Comparison of ENCODE assay signal across 10 cellular contexts in genomic region chr4:118398226-118399090, GRCh38.
A peak's percentile ranks its signal among the peaks of the same experiment; 100 is the strongest.
DNase-seq lines count a peak whose midpoint lies in the region; ATAC-seq and TF ChIP-seq lines count a peak whose summit lies in the region.
"Had no signal": no experiment of that assay in that cellular context is flagged by ENCODE, and none has a peak within 500 bp of the region (broad histone marks: within the 10 kb centered on the region; RNA-seq: fewer than 3 reads in every experiment).

No MANE protein-coding gene starts in this region.

- ATAC-seq in GM21381 (IDR thresholded peaks at IDR 0.05; ENCODE audit: unreplicated experiment) = peak; percentile 86
- peak; percentile 84 for ATAC-seq in HG03175 (IDR thresholded peaks at IDR 0.05; ENCODE audit: unreplicated experiment)

- H3K4me3 ChIP-seq in foreskin fibroblast (ENCODE audit: low read depth in 1 of 2, low read length in 2 of 2) = no peak overlapping the region

- in situ Hi-C loops in GM13977 (cut with MboI; ENCODE audit: low pct_unique_long_range_greater_than_20kb, low sequenced_read_pairs, unreplicated experiment) = no loop called here
- in situ Hi-C loops in ACHN (cut with HindIII; ENCODE audit: low pct_ligation_motif_present, low pct_unique_long_range_greater_than_20kb, low sequenced_read_pairs) = no loop called here

- no peak for TF ChIP-seq CTCF in GM13977 (IDR thresholded peaks at IDR 0.05; ENCODE audit: extremely low read depth, insufficient read depth, missing control alignments)
- TF ChIP-seq CTCF in foreskin fibroblast (IDR thresholded peaks at IDR 0.05; ENCODE audit: low read depth, low read length) = no peak

- peak; percentile 22 for DNase-seq in GM13977 (ENCODE audit: low spot score)
- DNase-seq in SKM-1 treated with dmso at 0.1 percent for 144 hours (lab: John Stamatoyannopoulos, UW; ENCODE audit: unreplicated experiment) = peak; percentile 75
- DNase-seq in ACHN = no peak
- DNase-seq in foreskin fibroblast = no peak
- DNase-seq in T-helper 1 cell = no peak
- DNase-seq in NCI-H146 treated with DMSO at 0.1 percent for 48 hours (lab: John Stamatoyannopoulos, UW; ENCODE audit: unreplicated experiment) = no peak
- DNase-seq: naive B cell, NCI-H2227 treated with DMSO at 0.1 percent for 48 hours had no signal

Comparison
In these comparisons a context has a peak if more than half of its experiments do, and no peak if none do; other contexts are left out.
1. DNase-seq: peak in GM13977 (single experiment) and SKM-1 treated with dmso at 0.1 percent for 144 hours (single experiment); none in ACHN (single experiment), foreskin fibroblast (0 of 2), T-helper 1 cell (0 of 5) and NCI-H146 treated with DMSO at 0.1 percent for 48 hours (single experiment).